Comparison of ENCODE assay signal across 12 cellular contexts in genomic region chr3:14650193-14650592, GRCh38. TPM values are rescaled to one million over a fixed set of nuclear protein-coding genes. Genes with fewer than 3 reads are reported as not detected.
DNase-seq lines count a peak whose midpoint lies in the region; ATAC-seq and TF ChIP-seq lines count a peak whose summit lies in the region.
"Had no signal": no experiment of that assay in that cellular context is flagged by ENCODE, and none has a peak within 500 bp of the region (broad histone marks: within the 10 kb centered on the region; RNA-seq: fewer than 3 reads in every experiment).

No MANE protein-coding gene starts in this region.

- H3K79me2 ChIP-seq in ACC112 (ENCODE audit: control insufficient read depth, insufficient read depth, low read length, unreplicated experiment), result peaks cover 27% of the 10 kb centered on the region
- peaks cover 34% of the 10 kb centered on the region for H3K79me2 ChIP-seq in DND-41 (ENCODE audit: insufficient read depth, low read length)

- H3K4me2 ChIP-seq in DND-41 (ENCODE audit: insufficient read depth, low read length), result peak overlapping the region; percentile 77
- no peak overlapping the region for H3K4me2 ChIP-seq in mesenchymal stem cell (ENCODE audit: low read length, poor library complexity, severe bottlenecking)

- H3K27me3 Mint-ChIP-seq in activated CD4-positive, alpha-beta memory T cell treated with anti-CD3 and anti-CD28 coated beads, Interleukin-2, amount 10 ng/mL, durations not matched to agents 7 days and 5 days, result no peaks in the 10 kb centered on the region

- H2AK5ac ChIP-seq in mesenchymal stem cell (ENCODE audit: low read length, severe bottlenecking), result peak overlapping the region; percentile 57

- peaks cover 9% of the 10 kb centered on the region for H3K36me3 Mint-ChIP-seq in activated CD4-positive, alpha-beta memory T cell treated with anti-CD3 and anti-CD28 coated beads, Interleukin-2, amount 10 ng/mL, durations not matched to agents 7 days and 5 days (ENCODE audit: low read depth)

- no peak overlapping the region for H3K23ac ChIP-seq in mesenchymal stem cell (ENCODE audit: low read length in 2 of 2)

- no peak for ATAC-seq in DND-41 (ENCODE audit: insufficient read depth, low read depth)
- ATAC-seq: left lung had no signal

- H3K4me1 ChIP-seq in ACC112 (ENCODE audit: control insufficient read depth, insufficient read depth, low read length, unreplicated experiment), result peaks cover 29% of the 10 kb centered on the region
- peaks cover 34% of the 10 kb centered on the region for H3K4me1 ChIP-seq in DND-41 (ENCODE audit: insufficient read depth, low read length)
- H3K4me1 ChIP-seq in mesenchymal stem cell (ENCODE audit: control insufficient read depth, insufficient read depth, low read depth, low read length), result peaks cover 4% of the 10 kb centered on the region

- no peak overlapping the region for H3K18ac ChIP-seq in mesenchymal stem cell (ENCODE audit: low read depth in 1 of 2, low read length in 2 of 2)

- no peaks in the 10 kb centered on the region for H3K9me3 Mint-ChIP-seq in activated CD4-positive, alpha-beta memory T cell treated with anti-CD3 and anti-CD28 coated beads, Interleukin-2, amount 10 ng/mL, durations not matched to agents 7 days and 5 days

- H3K36me3 ChIP-seq in ACC112 (ENCODE audit: insufficient read depth, low read length), result no peaks in the 10 kb centered on the region; the same call in 1 of the 2 replicates
- H3K36me3 ChIP-seq in DND-41 (ENCODE audit: insufficient read depth, low read length), result peaks cover 10% of the 10 kb centered on the region
- peaks cover 4 to 9% of the 10 kb centered on the region in 2 experiments for H3K36me3 ChIP-seq in mesenchymal stem cell (ENCODE audit: control insufficient read depth in 1 of 2, insufficient read depth in 2 of 2, low read depth in 1 of 2, low read length in 2 of 2)

- no peak overlapping the region for H2BK15ac ChIP-seq in mesenchymal stem cell (ENCODE audit: low read depth, poor library complexity, severe bottlenecking)

- CTCF ChIA-PET in activated CD4-positive, alpha-beta memory T cell treated with anti-CD3 and anti-CD28 coated beads, Interleukin-2, amount 10 ng/mL, durations not matched to agents 7 days and 5 days (lab: Charles Lee), result interaction anchor here (1.2 to 2.2 kb wide), 2 partner anchors 271 to 415 kb away, joined by 3 to 9 read pairs; partner anchors contain the start of gene MRPS25
- CTCF ChIA-PET in GM10248 (lab: Yijun Ruan, JAX), result interaction anchor here (1.1 to 4.8 kb wide), 3 partner anchors 22 to 447 kb away, joined by 3 to 24 read pairs (median 24); no protein-coding TSS in a partner anchor

- no peaks in the 10 kb centered on the region for H4K20me1 ChIP-seq in DND-41 (ENCODE audit: insufficient read depth, low read length)

- no peak for DNase-seq in DND-41
- DNase-seq in activated CD4-positive, alpha-beta memory T cell treated with anti-CD3 and anti-CD28 coated beads, Interleukin-2, amount 10 ng/mL, durations not matched to agents 7 days and 5 days, result no peak
- no peak for DNase-seq in mesenchymal stem cell
- DNase-seq in NCI-H748 (lab: John Stamatoyannopoulos, UW; ENCODE audit: unreplicated experiment), result no peak
- DNase-seq in GM10248 (ENCODE audit: extremely low spot score), result no peak
- DNase-seq in SK-N-DZ (ENCODE audit: low spot score), result no peak
- DNase-seq in NCI-H1417 (lab: John Stamatoyannopoulos, UW), result no peak
- DNase-seq: left lung, NCI-H1092, NCI-H524 had no signal

- peak overlapping the region; percentile 97 for H3K27ac Mint-ChIP-seq in activated CD4-positive, alpha-beta memory T cell treated with anti-CD3 and anti-CD28 coated beads, Interleukin-2, amount 10 ng/mL, durations not matched to agents 7 days and 5 days

- no peak for TF ChIP-seq CTCF in DND-41 (IDR thresholded peaks at IDR 0.05; ENCODE audit: borderline replicate concordance, extremely low read depth, low read length, poor library complexity, severe bottlenecking)
- no peak for TF ChIP-seq CTCF in GM10248 (IDR thresholded peaks at IDR 0.05; ENCODE audit: control extremely low read depth, extremely low read depth, low read depth, missing control alignments)

- H2BK12ac ChIP-seq in mesenchymal stem cell (ENCODE audit: low read length in 2 of 2), result no peak overlapping the region

- peaks cover 5% of the 10 kb centered on the region for H3K79me1 ChIP-seq in mesenchymal stem cell (replicated peaks; ENCODE audit: low read length, poor library complexity, severe bottlenecking)

- H3K4me1 Mint-ChIP-seq in activated CD4-positive, alpha-beta memory T cell treated with anti-CD3 and anti-CD28 coated beads, Interleukin-2, amount 10 ng/mL, durations not matched to agents 7 days and 5 days, result peaks cover 54% of the 10 kb centered on the region

- 94% methylated on average over 3 of the region's 4 CpGs for WGBS in mesenchymal stem cell

- H4K8ac ChIP-seq in mesenchymal stem cell (ENCODE audit: low read length), result no peak overlapping the region

- peak overlapping the region; percentile 96 for H3K4me3 Mint-ChIP-seq in activated CD4-positive, alpha-beta memory T cell treated with anti-CD3 and anti-CD28 coated beads, Interleukin-2, amount 10 ng/mL, durations not matched to agents 7 days and 5 days

- H3K9me3 ChIP-seq in DND-41 (ENCODE audit: insufficient read depth, low read length, severe bottlenecking) (no peaks in the 10 kb centered on the region), mesenchymal stem cell (ENCODE audit: control insufficient read depth, low read length) (no peaks in the 10 kb centered on the region)
- H3K9me3 ChIP-seq: left lung had no signal

- H4K91ac ChIP-seq in mesenchymal stem cell (ENCODE audit: low read length), result no peak overlapping the region

- H3K14ac ChIP-seq in mesenchymal stem cell (ENCODE audit: low read length in 2 of 2), result no peak overlapping the region

- H2AFZ ChIP-seq in ACC112 (ENCODE audit: low read length, unreplicated experiment) (no peak overlapping the region), DND-41 (ENCODE audit: low read depth, low read length) (no peak overlapping the region), mesenchymal stem cell (ENCODE audit: low read depth, low read length) (no peak overlapping the region)

- H3K27me3 ChIP-seq in ACC112 (ENCODE audit: insufficient read depth, low read length) (0 out of 2 replicates have a peak, but pooled peaks cover 2% of the 10 kb centered on the region), DND-41 (ENCODE audit: insufficient read depth, low read length, poor library complexity) (no peaks in the 10 kb centered on the region), mesenchymal stem cell (ENCODE audit: control insufficient read depth in 1 of 2, insufficient read depth in 1 of 2, low read length in 2 of 2) (peaks cover 0 to 4% of the 10 kb centered on the region in 2 experiments)
- H3K27me3 ChIP-seq: left lung had no signal

- H3K4me3 ChIP-seq in ACC112 (ENCODE audit: low read depth, low read length) (peak overlapping the region; percentile 79; the same call in 1 of the 2 replicates), DND-41 (ENCODE audit: low read depth in 1 of 2, low read length in 2 of 2) (peak overlapping the region in 1 of 2 experiments; percentile 90; a peak in 2 of 4 replicates), mesenchymal stem cell (ENCODE audit: insufficient read depth in 1 of 2, low read depth in 1 of 2, low read length in 2 of 2) (peak overlapping the region in 1 of 2 experiments; percentile 95)

- POLR2A ChIA-PET in activated CD4-positive, alpha-beta memory T cell treated with anti-CD3 and anti-CD28 coated beads, Interleukin-2, amount 10 ng/mL, durations not matched to agents 7 days and 5 days (lab: Charles Lee), result interaction anchor here (1.6 to 3.4 kb wide), 3 partner anchors 12 to 397 kb away, joined by 6 to 33 read pairs (median 32); partner anchors contain the start of gene NR2C2
- POLR2A ChIA-PET in GM10248 (lab: Yijun Ruan, JAX), result no interaction called here

- no peak overlapping the region for H2BK120ac ChIP-seq in mesenchymal stem cell (ENCODE audit: low read depth, low read length)

- H3K4ac ChIP-seq in mesenchymal stem cell (ENCODE audit: low read depth in 1 of 2, low read length in 2 of 2), result no peak overlapping the region

- no peak overlapping the region for H2BK5ac ChIP-seq in mesenchymal stem cell (ENCODE audit: low read depth, low read length, poor library complexity, severe bottlenecking)

- H3K27ac ChIP-seq in ACC112 (ENCODE audit: low read depth, low read length), result no peak overlapping the region
- H3K27ac ChIP-seq in DND-41 (ENCODE audit: low read length), result no peak overlapping the region
- no peak overlapping the region for H3K27ac ChIP-seq in mesenchymal stem cell (ENCODE audit: low read length, poor library complexity, severe bottlenecking)

- H3K9ac ChIP-seq in DND-41 (ENCODE audit: low read depth, low read length) (0 out of 2 replicates have a peak overlapping the region, but pooled peaks have one; percentile 91), mesenchymal stem cell (ENCODE audit: low read length) (no peak overlapping the region)

RNA-seq across cellular contexts. Expression of gene CCDC174, which starts 1.4 kb away (rescaled TPM):
- 10 to 100 TPM; 25.1 to 27.4 TPM for total RNA-seq in activated CD4-positive, alpha-beta memory T cell treated with anti-CD3 and anti-CD28 coated beads, Interleukin-2, amount 10 ng/mL, durations not matched to agents 7 days and 5 days
- 15.8 TPM for polyA plus RNA-seq in mesenchymal stem cell (2013, experiment 1 of 2)
- polyA plus RNA-seq in mesenchymal stem cell (2013, experiment 2 of 2), result 15.6 TPM
- polyA plus RNA-seq in SK-N-DZ (2014; cell fraction: cytosol; rRNA removed), result 9.5 and 9.6 TPM in 2 replicates
- 27.8 and 30.6 TPM in 2 replicates for polyA plus RNA-seq in SK-N-DZ (2014; cell fraction: nucleus; rRNA removed)

RNA-seq across cellular contexts. Expression of gene C3orf20, which starts 24.7 kb away (rescaled TPM):
- total RNA-seq in activated CD4-positive, alpha-beta memory T cell treated with anti-CD3 and anti-CD28 coated beads, Interleukin-2, amount 10 ng/mL, durations not matched to agents 7 days and 5 days, result under 1 TPM in 1 of 2 experiments, not detected in 1; 0.23 TPM
- polyA plus RNA-seq in mesenchymal stem cell (2013, experiment 1 of 2), result not detected
- polyA plus RNA-seq in mesenchymal stem cell (2013, experiment 2 of 2), result not detected
- not detected in 2 replicates for polyA plus RNA-seq in SK-N-DZ (2014; cell fraction: cytosol; rRNA removed)
- polyA plus RNA-seq in SK-N-DZ (2014; cell fraction: nucleus; rRNA removed), result not detected in 2 replicates
- total RNA-seq: glomerular endothelial cell had no signal
